Comparison of ENCODE assay signal across 36 cellular contexts in genomic region chr12:113369391-113369790, GRCh38.
"Had no signal": no experiment of that assay in that cellular context is flagged by ENCODE, and none has a peak within 500 bp of the region (broad histone marks: within the 10 kb centered on the region; RNA-seq: fewer than 3 reads in every experiment).

No MANE protein-coding gene starts in this region.

- H3K4me3 Mint-ChIP-seq: activated naive CD4-positive, alpha-beta T cell treated with anti-CD3 and anti-CD28 coated beads for 36 hours; activated naive CD8-positive, alpha-beta T cell treated with anti-CD3 and anti-CD28 coated beads for 36 hours; activated T-helper 1 cell treated with anti-CD3 and anti-CD28 coated beads, Interleukin-12 subunit alpha, Interleukin-12 subunit beta, Interleukin-2, Interleukin-4 antibody, amounts not matched to agents 30 ng/mL and 10 ng/mL and 1 ng/mL, durations not matched to agents 14 hours and 24 hours and 36 hours; dendritic cell treated with granulocyte-macrophage colony-stimulating factor and Interleukin-4, amounts not matched to agents 40 ng/mL and 50 ng/mL, for 4 days; immature natural killer cell; nephron had no signal

- H3K9me3 Mint-ChIP-seq: activated naive CD4-positive, alpha-beta T cell treated with anti-CD3 and anti-CD28 coated beads for 36 hours; activated naive CD8-positive, alpha-beta T cell treated with anti-CD3 and anti-CD28 coated beads for 36 hours; activated T-helper 1 cell treated with anti-CD3 and anti-CD28 coated beads, Interleukin-12 subunit alpha, Interleukin-12 subunit beta, Interleukin-2, Interleukin-4 antibody, amounts not matched to agents 30 ng/mL and 10 ng/mL and 1 ng/mL, durations not matched to agents 14 hours and 24 hours and 36 hours; dendritic cell treated with granulocyte-macrophage colony-stimulating factor and Interleukin-4, amounts not matched to agents 40 ng/mL and 50 ng/mL, for 4 days; immature natural killer cell; nephron had no signal

- H3K27ac ChIP-seq: brain microvascular endothelial cell, epithelial cell of prostate, esophagus squamous epithelium, hepatocyte, lower lobe of right lung, neutrophil, skin epidermis, thyroid gland, VCaP had no signal

- H3K4me1 Mint-ChIP-seq: nephron had no signal

- DNase-seq: activated CD4-positive, alpha-beta T cell treated with anti-CD3 and anti-CD28 coated beads for 48 hours; activated CD4-positive, alpha-beta T cell treated with anti-CD3 and anti-CD28 coated beads, Interleukin-2, amount 50 U/mL, for 48 hours; activated CD8-positive, alpha-beta memory T cell treated with anti-CD3 and anti-CD28 coated beads for 24 hours; activated effector memory CD4-positive, alpha-beta T cell treated with anti-CD3 and anti-CD28 coated beads, Interleukin-2, amount 50 U/mL, for 16 hours; activated naive CD4-positive, alpha-beta T cell treated with anti-CD3 and anti-CD28 coated beads for 36 hours; activated naive CD8-positive, alpha-beta T cell treated with anti-CD3 and anti-CD28 coated beads for 36 hours; activated T-cell treated with anti-CD3 and anti-CD28 coated beads, Interleukin-2, amount 50 U/mL, for 1 hour; brain microvascular endothelial cell; effector CD4-positive, alpha-beta T cell; esophagus squamous epithelium; immature natural killer cell; lower lobe of right lung; mesendoderm; mucosa of descending colon; retina; stimulated activated CD4-positive, alpha-beta T cell treated with anti-CD3 and anti-CD28 coated beads, Interleukin-12 subunit alpha, Interleukin-12 subunit beta, amount 100 ng/mL, for 4 hours; stimulated activated CD4-positive, alpha-beta T cell treated with anti-CD3 and anti-CD28 coated beads, Interleukin-4, amount 100 ng/mL, for 1 hour; stimulated activated naive CD8-positive, alpha-beta T cell treated with anti-CD3 and anti-CD28 coated beads, Interleukin-15, Interleukin-2, amounts not matched to agents 100 U/mL and 50 U/mL, for 24 hours; T-helper 9 cell; thyroid gland had no signal

- H3K27ac Mint-ChIP-seq: activated naive CD4-positive, alpha-beta T cell treated with anti-CD3 and anti-CD28 coated beads for 36 hours; activated naive CD8-positive, alpha-beta T cell treated with anti-CD3 and anti-CD28 coated beads for 36 hours; activated T-helper 1 cell treated with anti-CD3 and anti-CD28 coated beads, Interleukin-12 subunit alpha, Interleukin-12 subunit beta, Interleukin-2, Interleukin-4 antibody, amounts not matched to agents 30 ng/mL and 10 ng/mL and 1 ng/mL, durations not matched to agents 14 hours and 24 hours and 36 hours; dendritic cell treated with granulocyte-macrophage colony-stimulating factor and Interleukin-4, amounts not matched to agents 40 ng/mL and 50 ng/mL, for 4 days; immature natural killer cell; nephron; progenitor cell of endocrine pancreas had no signal

- FAIRE-seq: astrocyte, endometrium, frontal cortex, TTC549 had no signal

- H3K27me3 Mint-ChIP-seq: activated naive CD8-positive, alpha-beta T cell treated with anti-CD3 and anti-CD28 coated beads for 36 hours; dendritic cell treated with granulocyte-macrophage colony-stimulating factor and Interleukin-4, amounts not matched to agents 40 ng/mL and 50 ng/mL, for 4 days; progenitor cell of endocrine pancreas had no signal

- ATAC-seq: activated CD4-positive, CD25-positive, alpha-beta regulatory T cell treated with anti-CD3 and anti-CD28 coated beads, Interleukin-2, amount 50 U/mL, for 24 hours; left lobe of liver; lower lobe of right lung; mucosa of descending colon; sciatic nerve; stimulated activated naive CD8-positive, alpha-beta T cell treated with anti-CD3 and anti-CD28 coated beads, Interleukin-15, Interleukin-2, amounts not matched to agents 100 U/mL and 50 U/mL, for 24 hours had no signal
